10 cellular contexts compared by ENCODE assay signal in genomic region chr19:13215572-13216380, GRCh38.
DNase-seq lines count a peak whose midpoint lies in the region; ATAC-seq and TF ChIP-seq lines count a peak whose summit lies in the region.
"Had no signal": no experiment of that assay in that cellular context is flagged by ENCODE, and none has a peak within 500 bp of the region (broad histone marks: within the 10 kb centered on the region; RNA-seq: fewer than 3 reads in every experiment).

No MANE protein-coding gene starts in this region.

- H3K27ac Mint-ChIP-seq in activated naive CD4-positive, alpha-beta T cell treated with anti-CD3 and anti-CD28 coated beads, Interleukin-2, amount 50 U/mL, for 72 hours: peak overlapping the region; percentile 92

- POLR2A ChIA-PET in RWPE1 (lab: Yijun Ruan, JAX; ENCODE audit: low non-redundant PET): no interaction called here

- ATAC-seq in activated CD4-positive, CD25-positive, alpha-beta regulatory T cell treated with anti-CD3 and anti-CD28 coated beads, Interleukin-2, amount 50 U/mL, for 24 hours: peak; percentile 79 to 81
- ATAC-seq in activated naive CD4-positive, alpha-beta T cell treated with anti-CD3 and anti-CD28 coated beads, Interleukin-2, amount 50 U/mL, for 72 hours: peak; percentile 71 to 82
- ATAC-seq in HG03520 (IDR thresholded peaks at IDR 0.05; ENCODE audit: unreplicated experiment) (no peak), GM18511 (IDR thresholded peaks at IDR 0.05; ENCODE audit: unreplicated experiment) (no peak)

- H3K9me3 Mint-ChIP-seq in activated naive CD4-positive, alpha-beta T cell treated with anti-CD3 and anti-CD28 coated beads, Interleukin-2, amount 50 U/mL, for 72 hours: no peaks in the 10 kb centered on the region

- peak overlapping the region; percentile 73 for H3K27ac ChIP-seq in RWPE1

- CTCF ChIA-PET in RWPE1 (lab: Yijun Ruan, JAX): interaction anchor here (0.6 kb wide), 3 partner anchors 21 to 47 kb away, joined by 3 to 4 read pairs (median 3); no protein-coding TSS in a partner anchor

- H3K36me3 Mint-ChIP-seq in activated naive CD4-positive, alpha-beta T cell treated with anti-CD3 and anti-CD28 coated beads, Interleukin-2, amount 50 U/mL, for 72 hours: no peaks in the 10 kb centered on the region

- DNase-seq in activated CD4-positive, CD25-positive, alpha-beta regulatory T cell treated with anti-CD3 and anti-CD28 coated beads, Interleukin-2, amount 50 U/mL, for 72 hours: no peak
- DNase-seq in RWPE1 (ENCODE audit: low spot score) (peak; percentile 78), cerebellum (ENCODE audit: low spot score) (no peak)
- peak in 1 of 2 donors; percentile 64 for DNase-seq in activated naive CD4-positive, alpha-beta T cell treated with anti-CD3 and anti-CD28 coated beads, Interleukin-2, amount 50 U/mL, for 72 hours (ENCODE audit: low spot score in 2 of 2)
- peak; percentile 11 for DNase-seq in stimulated activated CD8-positive, alpha-beta memory T cell treated with anti-CD3 and anti-CD28 coated beads, Interleukin-12 subunit alpha, Interleukin-12 subunit beta, amount 100 ng/mL, for 1 hour (ENCODE audit: low read depth)
- DNase-seq: head of caudate nucleus, T1000 had no signal

- no peak for TF ChIP-seq CTCF in RWPE1 (conservative IDR thresholded peaks at IDR 0.05; ENCODE audit: low read depth)

Comparison
In these comparisons a context has a peak if more than half of its experiments do, and no peak if none do; other contexts are left out.
1. ATAC-seq: peak in activated CD4-positive, CD25-positive, alpha-beta regulatory T cell treated with anti-CD3 and anti-CD28 coated beads, Interleukin-2, amount 50 U/mL, for 24 hours (2 of 2) and activated naive CD4-positive, alpha-beta T cell treated with anti-CD3 and anti-CD28 coated beads, Interleukin-2, amount 50 U/mL, for 72 hours (2 of 2); none in HG03520 (single experiment) and GM18511 (single experiment).
2. DNase-seq: peak in RWPE1 (single experiment) and stimulated activated CD8-positive, alpha-beta memory T cell treated with anti-CD3 and anti-CD28 coated beads, Interleukin-12 subunit alpha, Interleukin-12 subunit beta, amount 100 ng/mL, for 1 hour (single experiment); none in activated CD4-positive, CD25-positive, alpha-beta regulatory T cell treated with anti-CD3 and anti-CD28 coated beads, Interleukin-2, amount 50 U/mL, for 72 hours (single experiment) and cerebellum (single experiment).